ENCODE assay signal across 8 cellular contexts in genomic region chr7:139777304-139777890, GRCh38. TPM values are rescaled to one million over a fixed set of nuclear protein-coding genes. Genes with fewer than 3 reads are reported as not detected.
DNase-seq lines count a peak whose midpoint lies in the region; ATAC-seq and TF ChIP-seq lines count a peak whose summit lies in the region.

No MANE protein-coding gene starts in this region.

- CTCF ChIA-PET in BJ (lab: Yijun Ruan, JAX), result interaction anchor here (0.6 to 4.7 kb wide), 4 partner anchors 9 to 158 kb away, joined by 3 to 22 read pairs (median 3); no protein-coding TSS in a partner anchor

- ATAC-seq in GM19452 (IDR thresholded peaks at IDR 0.05; ENCODE audit: unreplicated experiment) (peak; percentile 5), aorta (ENCODE audit: low FRiP score) (no peak), HG02870 (IDR thresholded peaks at IDR 0.05; ENCODE audit: unreplicated experiment) (no peak)

- H3K4me1 Mint-ChIP-seq in nephron progenitor cell, result peaks cover 49% of the 10 kb centered on the region

- H3K36me3 ChIP-seq in BJ (ENCODE audit: control insufficient read depth, insufficient read depth, low read length), result no peaks in the 10 kb centered on the region
- H3K36me3 ChIP-seq in esophagus squamous epithelium, result peaks cover 0 to 8% (median 0%) of the 10 kb centered on the region in 3 donors
- no peaks in the 10 kb centered on the region for H3K36me3 ChIP-seq in aorta (ENCODE audit: control insufficient read depth in 1 of 2, insufficient read depth in 2 of 2, low read length in 1 of 2)

- TF ChIP-seq POLR2A in esophagus squamous epithelium (IDR thresholded peaks at IDR 0.05), result no peak

- 0% methylated on average over 15 to 18 of the region's 88 CpGs for WGBS in esophagus squamous epithelium, 2 donors
- 1% methylated on average over 37 to 88 of the region's 88 CpGs for WGBS in aorta, 2 donors

- H3K9me3 Mint-ChIP-seq in nephron progenitor cell, result no peaks in the 10 kb centered on the region

- H3K27ac ChIP-seq in esophagus squamous epithelium (peak overlapping the region; percentile 98 to 99 (median 98)), aorta (ENCODE audit: low read depth in 1 of 2, low read length in 2 of 2) (peak overlapping the region; percentile 72 to 99)

- no peak for TF ChIP-seq CTCF in BJ (IDR thresholded peaks at IDR 0.05; ENCODE audit: insufficient read depth, low read depth, low read length)
- no peak for TF ChIP-seq CTCF in LNCaP clone FGC (IDR thresholded peaks at IDR 0.05; ENCODE audit: control insufficient read depth, extremely low read depth, insufficient read depth)
- TF ChIP-seq CTCF in esophagus squamous epithelium (IDR thresholded peaks at IDR 0.05), result no peak
- no peak for TF ChIP-seq CTCF in nephron progenitor cell (IDR thresholded peaks at IDR 0.05)

- H3K9me3 ChIP-seq in esophagus squamous epithelium, result no peaks in the 10 kb centered on the region
- H3K9me3 ChIP-seq in aorta (ENCODE audit: control insufficient read depth, low read length), result no peaks in the 10 kb centered on the region

- peaks cover 18% of the 10 kb centered on the region for H3K36me3 Mint-ChIP-seq in nephron progenitor cell (ENCODE audit: low read depth)

- H3K4me1 ChIP-seq in esophagus squamous epithelium (peaks cover 21 to 82% (median 31%) of the 10 kb centered on the region in 3 donors), aorta (ENCODE audit: control insufficient read depth in 1 of 2, insufficient read depth in 2 of 2, low read length in 2 of 2) (peaks cover 0 to 5% of the 10 kb centered on the region in 2 donors)

- POLR2A ChIA-PET in BJ (lab: Charles Lee), result no interaction called here

- H3K4me3 ChIP-seq in BJ (ENCODE audit: low read depth, low read length) (peak overlapping the region; percentile 83), LNCaP clone FGC (ENCODE audit: low read depth, low read length) (peak overlapping the region; percentile 68), esophagus squamous epithelium (peak overlapping the region; percentile 80 to 92 (median 90)), aorta (ENCODE audit: low read length in 2 of 2) (peak overlapping the region; percentile 100)

- H3K27me3 ChIP-seq in BJ (ENCODE audit: control insufficient read depth, insufficient read depth, low read length) (peaks cover 11% of the 10 kb centered on the region), esophagus squamous epithelium (no peaks in the 10 kb centered on the region), aorta (ENCODE audit: control insufficient read depth in 1 of 2, insufficient read depth in 2 of 2, low read length in 1 of 2) (no peaks in the 10 kb centered on the region)

- H3K27me3 Mint-ChIP-seq in nephron progenitor cell (ENCODE audit: low read depth, poor library complexity), result peaks cover 19% of the 10 kb centered on the region

- no peak overlapping the region for H3K27ac Mint-ChIP-seq in nephron progenitor cell

- intact Hi-C loops in esophagus squamous epithelium (cut with DNase I) (loop anchor here (10.0 kb wide), 1 partner anchor 133 kb away; no protein-coding TSS in a partner anchor), aorta (cut with DNase I) (loop anchor here (5.0 kb wide), 4 partner anchors 40 to 225 kb away; no protein-coding TSS in a partner anchor)

- H3K4me3 Mint-ChIP-seq in nephron progenitor cell, result peak overlapping the region; percentile 98

- DNase-seq in BJ (ENCODE audit: low read depth), result no peak
- DNase-seq in LNCaP clone FGC (ENCODE audit: low read depth), result no peak
- peak; percentile 67 for DNase-seq in activated CD8-positive, alpha-beta memory T cell treated with anti-CD3 and anti-CD28 coated beads, Interleukin-2, amount 50 U/mL, for 48 hours
- no peak for DNase-seq in esophagus squamous epithelium (lab: John Stamatoyannopoulos, UW)
- peak; percentile 65 for DNase-seq in nephron progenitor cell
- DNase-seq in aorta, result peak; percentile 65 to 86

RNA-seq across cellular contexts. Expression of gene HIPK2, which starts 0.4 kb away (rescaled TPM):
- polyA plus RNA-seq in BJ (2011; rRNA removed), result 2.9 and 3.6 TPM in 2 replicates
- polyA minus RNA-seq in BJ (2011; rRNA and poly(A)+ RNA removed), result 10.3 and 10.7 TPM in 2 replicates
- 10 to 100 TPM; 17.8 to 37.9 (median 29.3) TPM for total RNA-seq in esophagus squamous epithelium
- total RNA-seq in aorta, result 100 to 1,000 TPM in 1 of 2 donors, 10 to 100 TPM in 1; 35.3 to 108 TPM
- polyA plus RNA-seq in aorta, result 10 to 100 TPM in 1 of 2 donors, 1 to 10 TPM in 1; 9.4 to 12.5 TPM

RNA-seq across cellular contexts. Expression of gene TBXAS1, which starts 51.7 kb away (rescaled TPM):
- polyA plus RNA-seq in BJ (2011; rRNA removed) (0.16 and 0.18 TPM in 2 replicates), aorta (10 to 100 TPM in 1 of 2 donors, 1 to 10 TPM in 1; 5.5 to 11.6 TPM)
- polyA minus RNA-seq in BJ (2011; rRNA and poly(A)+ RNA removed), result not detected in 2 replicates
- total RNA-seq in esophagus squamous epithelium (10 to 100 TPM in 3 of 4 donors, 1 to 10 TPM in 1; 9.4 to 24.8 (median 17.8) TPM), aorta (10 to 100 TPM; 22.1 to 24.5 TPM)

Comparison
In these comparisons a context has a peak if more than half of its experiments do, and no peak if none do; other contexts are left out.
1. DNase-seq: peak in activated CD8-positive, alpha-beta memory T cell treated with anti-CD3 and anti-CD28 coated beads, Interleukin-2, amount 50 U/mL, for 48 hours (single experiment), nephron progenitor cell (single experiment) and aorta (2 of 2); none in BJ (single experiment), LNCaP clone FGC (single experiment) and esophagus squamous epithelium (single experiment).
2. Peak in every context shown above with its lines, with median percentiles within 50 percentile points of each other: H3K4me3 ChIP-seq.